ENCODE assay signal across 8 cellular contexts in genomic region chr1:150567717-150568561, GRCh38. TPM values are rescaled to one million over a fixed set of nuclear protein-coding genes. Genes with fewer than 3 reads are reported as not detected.
DNase-seq lines count a peak whose midpoint lies in the region; ATAC-seq and TF ChIP-seq lines count a peak whose summit lies in the region.

No MANE protein-coding gene starts in this region.

- no peak overlapping the region for H3K23ac ChIP-seq in trophoblast cell (ENCODE audit: low read length)

- H4K12ac ChIP-seq in trophoblast cell (ENCODE audit: low read depth, low read length), result no peak overlapping the region

- DNase-seq in SIG-M5 treated with dmso at 0.1 percent for 504 hours (lab: John Stamatoyannopoulos, UW; ENCODE audit: unreplicated experiment) (peak; percentile 75), SIG-M5 (lab: John Stamatoyannopoulos, UW) (no peak), amygdala (lab: John Stamatoyannopoulos, UW) (peak in 36 of 56 donors; percentile 14 to 83 (median 54)), left ventricle myocardium inferior (peak; percentile 75), trophoblast cell (peak; percentile 93 to 96), germinal center (ENCODE audit: low spot score) (no peak)

- no peaks in the 10 kb centered on the region for H3K27me3 ChIP-seq in OCI-LY3 (ENCODE audit: low read depth, low read length)
- H3K27me3 ChIP-seq in left ventricle myocardium inferior (ENCODE audit: low read depth), result no peaks in the 10 kb centered on the region
- H3K27me3 ChIP-seq in trophoblast cell (ENCODE audit: insufficient read depth, low read length), result no peaks in the 10 kb centered on the region

- ATAC-seq in HG03097 (IDR thresholded peaks at IDR 0.05; ENCODE audit: low FRiP score, unreplicated experiment), result peak; percentile 20

- H2AK5ac ChIP-seq in trophoblast cell (ENCODE audit: low read length), result no peak overlapping the region

- peak overlapping the region; percentile 52 for H2BK5ac ChIP-seq in trophoblast cell (ENCODE audit: low read depth, low read length, poor library complexity)

- TF ChIP-seq CTCF in OCI-LY3 (IDR thresholded peaks at IDR 0.05; ENCODE audit: low read depth, low read length) (no peak), left ventricle myocardium inferior (IDR thresholded peaks at IDR 0.05; ENCODE audit: borderline replicate concordance) (no peak)

- intact Hi-C loops in left ventricle myocardium inferior (cut with micrococcal nuclease), result no loop called here

- H2BK12ac ChIP-seq in trophoblast cell (ENCODE audit: low read length), result peak overlapping the region; percentile 23

- H3K4me1 ChIP-seq in OCI-LY3 (ENCODE audit: low read length) (peaks cover 90% of the 10 kb centered on the region), left ventricle myocardium inferior (peaks cover 100% of the 10 kb centered on the region), trophoblast cell (ENCODE audit: control insufficient read depth in 1 of 2, insufficient read depth in 2 of 2, low read length in 2 of 2) (peaks cover 35 to 44% of the 10 kb centered on the region in 2 experiments)

- H3K4me2 ChIP-seq in OCI-LY3 (ENCODE audit: low read length) (peak overlapping the region; percentile 95), trophoblast cell (ENCODE audit: low read length) (peak overlapping the region; percentile 59)

- H3K79me2 ChIP-seq in OCI-LY3 (ENCODE audit: low read length) (peaks cover 85% of the 10 kb centered on the region), trophoblast cell (ENCODE audit: control insufficient read depth, insufficient read depth, low read length, poor library complexity) (peaks cover 11% of the 10 kb centered on the region)

- H3K79me1 ChIP-seq in trophoblast cell (ENCODE audit: low read length), result peaks cover 34% of the 10 kb centered on the region

- H3K9me3 ChIP-seq in OCI-LY3 (ENCODE audit: insufficient read depth, low read length) (no peaks in the 10 kb centered on the region), left ventricle myocardium inferior (replicated peaks) (no peaks in the 10 kb centered on the region), trophoblast cell (ENCODE audit: insufficient read depth, low read depth, low read length) (no peaks in the 10 kb centered on the region)

- peak overlapping the region; percentile 50 for H2BK120ac ChIP-seq in trophoblast cell (ENCODE audit: insufficient read depth, low read length, poor library complexity)

- H3K4me3 ChIP-seq in OCI-LY3 (ENCODE audit: low read length) (peak overlapping the region; percentile 72), left ventricle myocardium inferior (peak overlapping the region; percentile 56), trophoblast cell (ENCODE audit: low read depth, low read length) (no peak overlapping the region)

- H3K27ac ChIP-seq in OCI-LY3 (ENCODE audit: low read length) (peak overlapping the region; percentile 97), left ventricle myocardium inferior (replicated peaks) (peak overlapping the region; percentile 96), trophoblast cell (ENCODE audit: low read depth, low read length) (peak overlapping the region; percentile 98)

- H4K91ac ChIP-seq in trophoblast cell (ENCODE audit: low read depth, low read length), result peak overlapping the region; percentile 75

- peak overlapping the region; percentile 25 for H3K18ac ChIP-seq in trophoblast cell (ENCODE audit: low read length)

- no peak overlapping the region for H4K8ac ChIP-seq in trophoblast cell (ENCODE audit: low read depth, low read length)

- H3K36me3 ChIP-seq in OCI-LY3 (replicated peaks; ENCODE audit: low read depth, low read length) (peaks cover 24% of the 10 kb centered on the region), left ventricle myocardium inferior (peaks cover 29% of the 10 kb centered on the region), trophoblast cell (ENCODE audit: control insufficient read depth in 1 of 2, insufficient read depth in 2 of 2, low read length in 2 of 2) (peaks cover under 1 to 2% of the 10 kb centered on the region in 2 experiments)

- peak overlapping the region; percentile 30 for H3K4ac ChIP-seq in trophoblast cell (ENCODE audit: low read depth, low read length)

- peak overlapping the region; percentile 55 for H3K14ac ChIP-seq in trophoblast cell (ENCODE audit: low read length)

- H2AFZ ChIP-seq in OCI-LY3 (ENCODE audit: low read depth, low read length) (no peak overlapping the region), trophoblast cell (ENCODE audit: insufficient read depth, low read length, poor library complexity) (no peak overlapping the region)

- H3K9ac ChIP-seq in OCI-LY3 (ENCODE audit: low read length) (peak overlapping the region; percentile 71), trophoblast cell (ENCODE audit: low read length) (no peak overlapping the region)

- WGBS in trophoblast cell (ENCODE audit: extremely low coverage, insufficient coverage, insufficient read length), result no CpG with 5 or more reads among the region's 10 CpGs

- H4K20me1 ChIP-seq in OCI-LY3 (ENCODE audit: insufficient read depth, low read length), result peaks cover 13% of the 10 kb centered on the region

RNA-seq across cellular contexts. Expression of gene MCL1, which starts 11.5 kb away (rescaled TPM):
- 97.0 TPM for total RNA-seq in left ventricle myocardium inferior
- polyA plus RNA-seq in trophoblast cell (2013), result 119 and 120 TPM in 2 replicates

RNA-seq across cellular contexts. Expression of gene ADAMTSL4, which starts 18.7 kb away (rescaled TPM):
- total RNA-seq in left ventricle myocardium inferior, result 46.3 TPM
- polyA plus RNA-seq in trophoblast cell (2013), result 33.2 and 33.6 TPM in 2 replicates

RNA-seq across cellular contexts. Expression of gene FALEC, which starts 52.4 kb away (rescaled TPM):
- total RNA-seq in left ventricle myocardium inferior, result 0.44 TPM
- 0.14 TPM in 1 of 2 replicates, not detected in the other for polyA plus RNA-seq in trophoblast cell (2013)

Comparison
In these comparisons a context has a peak if more than half of its experiments do, and no peak if none do; other contexts are left out.
1. DNase-seq: peak in SIG-M5 treated with dmso at 0.1 percent for 504 hours (single experiment), amygdala (36 of 56), left ventricle myocardium inferior (single experiment) and trophoblast cell (2 of 2); none in SIG-M5 (single experiment) and germinal center (single experiment).
2. Peak in every context shown above with its lines, with median percentiles within 50 percentile points of each other: H3K27ac ChIP-seq.